8 cellular contexts compared by ENCODE assay signal in genomic region chr3:48439820-48440589, GRCh38. TPM values are rescaled to one million over a fixed set of nuclear protein-coding genes. Genes with fewer than 3 reads are reported as not detected.
DNase-seq lines count a peak whose midpoint lies in the region; ATAC-seq and TF ChIP-seq lines count a peak whose summit lies in the region.

Gene CCDC51, minus strand, starts transcription at chr3:48440119. Its CDS starts 4,991 bp downstream, at chr3:48435128.
Gene TMA7, plus strand, starts transcription at chr3:48440257. Its CDS starts 40 bp downstream, at chr3:48440297.

- peak within 1 kb of the TSS; percentile 82 for H2AFZ ChIP-seq in mammary epithelial cell (ENCODE audit: low read depth, low read length)

- peak within 1 kb of the TSS; percentile 84 for H3K27ac ChIP-seq in WERI-Rb-1
- peak within 1 kb of the TSS; percentile 63 for H3K27ac ChIP-seq in mammary epithelial cell (ENCODE audit: insufficient read depth, low read depth, low read length)
- H3K27ac ChIP-seq in skeletal muscle tissue (ENCODE audit: low read depth, low read length): peak within 1 kb of the TSS; percentile 87

- no peak for TF ChIP-seq CTCF in AG04449 (IDR thresholded peaks at IDR 0.05; ENCODE audit: insufficient read depth, low read length, missing control alignments)
- TF ChIP-seq CTCF in WERI-Rb-1 (IDR thresholded peaks at IDR 0.05; ENCODE audit: low read depth, low read length): no peak
- TF ChIP-seq CTCF in mammary epithelial cell (conservative IDR thresholded peaks at IDR 0.05 in 1 of 2, IDR thresholded peaks at IDR 0.05 in 1 of 2; ENCODE audit: extremely low read depth in 1 of 2, insufficient read depth in 1 of 2, low read depth in 1 of 2, low read length in 2 of 2): no peak

- intact Hi-C loops in mammary epithelial cell (cut with micrococcal nuclease): loop anchor here (1.0 kb wide), 1 partner anchor 208 kb away; no protein-coding TSS in a partner anchor

- no peaks in the 10 kb centered on the region for H3K27me3 ChIP-seq in WERI-Rb-1 (ENCODE audit: insufficient read depth, low read depth, severe bottlenecking)
- H3K27me3 ChIP-seq in mammary epithelial cell (ENCODE audit: insufficient read depth, low read length): no peaks in the 10 kb centered on the region
- H3K27me3 ChIP-seq in skeletal muscle tissue (ENCODE audit: control insufficient read depth in 3 of 3, insufficient read depth in 3 of 3, low read length in 3 of 3): no peaks in the 10 kb centered on the region

- peak within 1 kb of the TSS; percentile 68 for H3K4me2 ChIP-seq in mammary epithelial cell (ENCODE audit: insufficient read depth, low read depth, low read length)

- WGBS in mammary epithelial cell (ENCODE audit: low coverage, missing lambda C conversion rate): 0% methylated on average over 17 of the region's 54 CpGs

- BruUV-seq in mammary epithelial cell (replicated peaks; lab: Mats Ljungman, UMichigan): no TSS peak

- ATAC-seq in GM18873 (IDR thresholded peaks at IDR 0.05; ENCODE audit: low FRiP score, unreplicated experiment): peak; percentile 89
- ATAC-seq in HG03139 (IDR thresholded peaks at IDR 0.05; ENCODE audit: unreplicated experiment): peak; percentile 87

- H3K79me2 ChIP-seq in mammary epithelial cell (ENCODE audit: insufficient read depth, low read length): peaks cover 60% of the 10 kb centered on the region

- H3K9ac ChIP-seq in mammary epithelial cell (ENCODE audit: insufficient read depth, low read length): peak within 1 kb of the TSS; percentile 81
- H3K9ac ChIP-seq in skeletal muscle tissue (ENCODE audit: low read depth in 1 of 3, low read length in 3 of 3): peak within 1 kb of the TSS; percentile 82 to 94 (median 84)

- CTCF ChIA-PET in AG04449 (lab: Yijun Ruan, JAX): interaction anchor here (0.6 to 17.0 kb wide), 22 partner anchors 8 to 253 kb away, joined by 3 to 948 read pairs (median 4); partner anchors contain the start of genes CDC25A, PLXNB1 and SLC26A6
- CTCF ChIA-PET in mammary epithelial cell (lab: Charles Lee; ENCODE audit: low non-redundant PET): interaction anchor here (0.5 to 0.7 kb wide), 4 partner anchors 17 to 216 kb away, joined by 3 to 6 read pairs (median 4); no protein-coding TSS in a partner anchor

- H3K36me3 ChIP-seq in WERI-Rb-1 (peaks cover 33% of the 10 kb centered on the region), mammary epithelial cell (ENCODE audit: insufficient read depth, low read length) (peaks cover 2% of the 10 kb centered on the region), skeletal muscle tissue (ENCODE audit: control insufficient read depth in 3 of 3, insufficient read depth in 3 of 3, low read length in 3 of 3) (peaks cover 16 to 25% (median 18%) of the 10 kb centered on the region in 3 donors)

- H4K20me1 ChIP-seq in mammary epithelial cell (ENCODE audit: insufficient read depth, low read length): no peaks in the 10 kb centered on the region

- H3K4me3 ChIP-seq in AG04449 (ENCODE audit: low read depth, low read length): peak within 1 kb of the TSS; percentile 98
- H3K4me3 ChIP-seq in WERI-Rb-1 (ENCODE audit: low read depth, low read length): peak within 1 kb of the TSS; percentile 84
- peak within 1 kb of the TSS; percentile 64 to 97 (median 96) for H3K4me3 ChIP-seq in mammary epithelial cell (replicated peaks in 1 of 3; ENCODE audit: insufficient read depth in 1 of 3, low read depth in 2 of 3, low read length in 3 of 3)
- H3K4me3 ChIP-seq in iPS-18c (ENCODE audit: insufficient read depth, low read depth, low read length): peak within 1 kb of the TSS; percentile 97
- H3K4me3 ChIP-seq in skeletal muscle tissue (ENCODE audit: low read length in 3 of 3): peak within 1 kb of the TSS; percentile 92 to 100 (median 99)

- H3K4me1 ChIP-seq in mammary epithelial cell (ENCODE audit: insufficient read depth, low read length) (peaks cover 20% of the 10 kb centered on the region), skeletal muscle tissue (ENCODE audit: control insufficient read depth in 3 of 3, insufficient read depth in 3 of 3, low read length in 3 of 3) (peaks cover 18 to 24% (median 23%) of the 10 kb centered on the region in 3 donors)

- in situ Hi-C loops in mammary epithelial cell (cut with MboI; ENCODE audit: low sequenced_read_pairs in 2 of 2): loop anchor here (5.0 kb wide), 4 partner anchors 38 to 248 kb away; no protein-coding TSS in a partner anchor

- DNase-seq in AG04449 (ENCODE audit: low read depth, low spot score) (peak; percentile 72), NCI-H2227 (lab: John Stamatoyannopoulos, UW; ENCODE audit: unreplicated experiment) (peak; percentile 97), WERI-Rb-1 (peak; percentile 99), mammary epithelial cell (peak; percentile 97)

- dilution Hi-C loops in mammary epithelial cell (cut with HindIII; ENCODE audit: low sequenced_read_pairs): loop anchor here (5.0 kb wide), 1 partner anchor 43 kb away; no protein-coding TSS in a partner anchor

- POLR2A ChIA-PET in AG04449 (lab: Yijun Ruan, JAX): interaction anchor here (0.7 to 1.1 kb wide), 5 partner anchors 33 to 166 kb away, joined by 3 to 4 read pairs (median 3); no protein-coding TSS in a partner anchor

- H3K9me3 ChIP-seq in WERI-Rb-1 (ENCODE audit: severe bottlenecking) (no peaks in the 10 kb centered on the region), mammary epithelial cell (replicated peaks; ENCODE audit: insufficient read depth, low read length) (no peaks in the 10 kb centered on the region), iPS-18c (ENCODE audit: control insufficient read depth, insufficient read depth, low read length) (no peaks in the 10 kb centered on the region), skeletal muscle tissue (ENCODE audit: control insufficient read depth in 3 of 3, low read length in 3 of 3) (no peaks in the 10 kb centered on the region)

RNA-seq across cellular contexts. Expression of gene CCDC51, which starts in this region (rescaled TPM):
- 10 to 100 TPM; 25.6 to 27.3 TPM for total RNA-seq in mammary epithelial cell
- 46.3 TPM for polyA plus RNA-seq in mammary epithelial cell
- polyA minus RNA-seq in mammary epithelial cell: 13.6 TPM
- total RNA-seq in skeletal muscle tissue: 9.9 TPM

RNA-seq across cellular contexts. Expression of gene TMA7, which starts in this region (rescaled TPM):
- total RNA-seq in mammary epithelial cell (100 to 1,000 TPM in 1 of 2 donors, 10 to 100 TPM in 1; 80.5 to 270 TPM), skeletal muscle tissue (157 TPM)
- 224 TPM for polyA plus RNA-seq in mammary epithelial cell
- polyA minus RNA-seq in mammary epithelial cell: 32.7 TPM

Comparison
In these comparisons a context has a peak if more than half of its experiments do, and no peak if none do; other contexts are left out.
1. Peak in every context shown above with its lines: DNase-seq, ATAC-seq, H3K4me3 ChIP-seq and H3K27ac ChIP-seq.